ENCODE assay signal across 13 cellular contexts in genomic region chr5:33890147-33890546, GRCh38. TPM values are rescaled to one million over a fixed set of nuclear protein-coding genes. Genes with fewer than 3 reads are reported as not detected.
DNase-seq lines count a peak whose midpoint lies in the region; ATAC-seq, FAIRE-seq and TF ChIP-seq lines count a peak whose summit lies in the region.
"Had no signal": no experiment of that assay in that cellular context is flagged by ENCODE, and none has a peak within 500 bp of the region (broad histone marks: within the 10 kb centered on the region; RNA-seq: fewer than 3 reads in every experiment).

No MANE protein-coding gene starts in this region.

- no peaks in the 10 kb centered on the region for H3K9me3 ChIP-seq in astrocyte (ENCODE audit: insufficient read depth, low read depth, low read length)
- no peaks in the 10 kb centered on the region for H3K9me3 ChIP-seq in sigmoid colon
- H3K9me3 ChIP-seq: Caco-2 had no signal

- H3K27ac ChIP-seq in astrocyte (ENCODE audit: low read depth, low read length) (peak overlapping the region; percentile 6), sigmoid colon (no peak overlapping the region)

- no peak for FAIRE-seq in astrocyte (lab: Jason Lieb, UNC)

- no peak for TF ChIP-seq EP300 in sigmoid colon (IDR thresholded peaks at IDR 0.05)

- H3K4me3 Mint-ChIP-seq in astrocyte (ENCODE audit: unreplicated experiment), result peak overlapping the region; percentile 96
- H3K4me3 Mint-ChIP-seq in CD14-positive monocyte, result no peak overlapping the region
- H3K4me3 Mint-ChIP-seq: activated CD4-positive, alpha-beta memory T cell treated with anti-CD3 and anti-CD28 coated beads for 36 hours had no signal

- peak overlapping the region; percentile 35 for H3K27ac Mint-ChIP-seq in astrocyte (ENCODE audit: unreplicated experiment)
- no peak overlapping the region for H3K27ac Mint-ChIP-seq in CD14-positive monocyte
- H3K27ac Mint-ChIP-seq: activated CD4-positive, alpha-beta memory T cell treated with anti-CD3 and anti-CD28 coated beads for 36 hours had no signal

- peak overlapping the region; percentile 86 for H3K4me2 ChIP-seq in astrocyte (ENCODE audit: low read length)

- peaks cover 43% of the 10 kb centered on the region for H3K4me1 Mint-ChIP-seq in astrocyte (ENCODE audit: low read depth, unreplicated experiment)
- no peaks in the 10 kb centered on the region for H3K4me1 Mint-ChIP-seq in CD14-positive monocyte

- H2AFZ ChIP-seq in astrocyte (ENCODE audit: low read depth, low read length), result no peak overlapping the region

- H3K9me3 Mint-ChIP-seq in astrocyte (ENCODE audit: unreplicated experiment), result no peaks in the 10 kb centered on the region
- peaks cover 0 to 15% (median 8%) of the 10 kb centered on the region in 7 donors for H3K9me3 Mint-ChIP-seq in CD14-positive monocyte
- H3K9me3 Mint-ChIP-seq: activated CD4-positive, alpha-beta memory T cell treated with anti-CD3 and anti-CD28 coated beads for 36 hours had no signal

- 19 to 31% methylated on average over 3 of the region's 3 CpGs for WGBS in sigmoid colon, 2 donors

- no peaks in the 10 kb centered on the region for H3K27me3 ChIP-seq in astrocyte (ENCODE audit: insufficient read depth, low read length)
- no peaks in the 10 kb centered on the region for H3K27me3 ChIP-seq in sigmoid colon

- peaks cover 65% of the 10 kb centered on the region for H3K79me2 ChIP-seq in astrocyte (ENCODE audit: insufficient read depth, low read length)

- in situ Hi-C loops in GM13976 (cut with MboI; ENCODE audit: low sequenced_read_pairs, unreplicated experiment), result no loop called here

- TF ChIP-seq CTCF in GM13976 (IDR thresholded peaks at IDR 0.05; ENCODE audit: borderline replicate concordance, control extremely low read depth, extremely low read depth, insufficient read depth, missing control alignments) (no peak), astrocyte (IDR thresholded peaks at IDR 0.05; ENCODE audit: insufficient read depth, low read depth, low read length) (no peak), sigmoid colon (IDR thresholded peaks at IDR 0.05) (no peak), CD14-positive monocyte (IDR thresholded peaks at IDR 0.05) (no peak)

- H3K27me3 Mint-ChIP-seq in astrocyte (ENCODE audit: low read depth, unreplicated experiment) (no peaks in the 10 kb centered on the region), CD14-positive monocyte (ENCODE audit: low read depth in 3 of 3) (peaks cover 36 to 39% (median 39%) of the 10 kb centered on the region in 3 donors)

- H4K20me1 ChIP-seq in astrocyte (ENCODE audit: insufficient read depth, low read length), result peaks cover 47% of the 10 kb centered on the region

- H3K4me1 ChIP-seq in astrocyte (ENCODE audit: insufficient read depth, low read length) (peaks cover 39% of the 10 kb centered on the region), sigmoid colon (peaks cover 0 to 66% (median 50%) of the 10 kb centered on the region in 4 donors)
- H3K4me1 ChIP-seq: Caco-2 had no signal

- H3K36me3 ChIP-seq in astrocyte (ENCODE audit: insufficient read depth, low read length) (no peaks in the 10 kb centered on the region), sigmoid colon (no peaks in the 10 kb centered on the region)

- no peak for ATAC-seq in HG03521 (IDR thresholded peaks at IDR 0.05; ENCODE audit: unreplicated experiment)

- DNase-seq in GM13976 (ENCODE audit: low spot score) (peak; percentile 12), astrocyte (ENCODE audit: low read depth) (peak; percentile 20), iPS-NIHi11 (ENCODE audit: low spot score) (peak; percentile 13), sigmoid colon (no peak), CD14-positive monocyte (ENCODE audit: low spot score) (no peak), GDM1 (lab: John Stamatoyannopoulos, UW) (no peak), NCI-H2196 treated with DMSO at 0.1 percent for 48 hours (lab: John Stamatoyannopoulos, UW; ENCODE audit: unreplicated experiment) (no peak)
- DNase-seq: activated CD4-positive, alpha-beta memory T cell treated with anti-CD3 and anti-CD28 coated beads for 36 hours; aorta; Caco-2; NCI-H526 treated with DMSO at 0.1 percent for 48 hours had no signal

- H3K36me3 Mint-ChIP-seq in astrocyte (ENCODE audit: low read depth, unreplicated experiment) (peaks cover 9% of the 10 kb centered on the region), CD14-positive monocyte (peaks cover 0 to 2% of the 10 kb centered on the region in 2 donors)
- H3K36me3 Mint-ChIP-seq: activated CD4-positive, alpha-beta memory T cell treated with anti-CD3 and anti-CD28 coated beads for 36 hours had no signal

- intact Hi-C loops in sigmoid colon (cut with DNase I) (no loop called here), CD14-positive monocyte (cut with micrococcal nuclease) (no loop called here)

- peak overlapping the region; percentile 88 for H3K9ac ChIP-seq in astrocyte (ENCODE audit: low read length)

- TF ChIP-seq POLR2A in sigmoid colon (IDR thresholded peaks at IDR 0.05), result no peak

- H3K4me3 ChIP-seq in astrocyte (ENCODE audit: insufficient read depth, low read depth, low read length), result peak overlapping the region; percentile 87
- peak overlapping the region in 3 of 4 donors; percentile 54 to 57 (median 57) for H3K4me3 ChIP-seq in sigmoid colon

RNA-seq across cellular contexts. Expression of gene ADAMTS12, which starts 1.6 kb away (rescaled TPM):
- total RNA-seq in astrocyte (143 and 156 TPM in 2 replicates), sigmoid colon (1 to 10 TPM; 1.8 to 5.4 (median 4.0) TPM)
- polyA plus RNA-seq in sigmoid colon (1 to 10 TPM in 1 of 3 donors, under 1 TPM in 1, not detected in 1; 0.42 to 1.2 TPM), CD14-positive monocyte (not detected)
- total RNA-seq: activated CD4-positive, alpha-beta memory T cell treated with anti-CD3 and anti-CD28 coated beads for 36 hours; Caco-2 had no signal

RNA-seq across cellular contexts. Expression of gene RXFP3, which starts 46.0 kb away (rescaled TPM):
- total RNA-seq in astrocyte (not detected in 2 replicates), sigmoid colon (not detected)
- polyA plus RNA-seq in sigmoid colon (not detected), CD14-positive monocyte (not detected)
- total RNA-seq: activated CD4-positive, alpha-beta memory T cell treated with anti-CD3 and anti-CD28 coated beads for 36 hours; aorta; Caco-2 had no signal
- polyA plus RNA-seq: aorta, thymus had no signal

Comparison
In these comparisons a context has a peak if more than half of its experiments do, and no peak if none do; other contexts are left out.
1. DNase-seq: peak in GM13976 (single experiment), astrocyte (single experiment) and iPS-NIHi11 (single experiment); none in sigmoid colon (single experiment), CD14-positive monocyte (single experiment), GDM1 (single experiment) and NCI-H2196 treated with DMSO at 0.1 percent for 48 hours (single experiment).
2. RNA of gene ADAMTS12, which starts 1.6 kb away (total RNA-seq): 143 to 156 TPM in astrocyte; 1.8 to 5.4 TPM in sigmoid colon; every median in the first group is over 10 times any median in the second.